38 cellular contexts compared by ENCODE assay signal in the genomic region with DNA sequence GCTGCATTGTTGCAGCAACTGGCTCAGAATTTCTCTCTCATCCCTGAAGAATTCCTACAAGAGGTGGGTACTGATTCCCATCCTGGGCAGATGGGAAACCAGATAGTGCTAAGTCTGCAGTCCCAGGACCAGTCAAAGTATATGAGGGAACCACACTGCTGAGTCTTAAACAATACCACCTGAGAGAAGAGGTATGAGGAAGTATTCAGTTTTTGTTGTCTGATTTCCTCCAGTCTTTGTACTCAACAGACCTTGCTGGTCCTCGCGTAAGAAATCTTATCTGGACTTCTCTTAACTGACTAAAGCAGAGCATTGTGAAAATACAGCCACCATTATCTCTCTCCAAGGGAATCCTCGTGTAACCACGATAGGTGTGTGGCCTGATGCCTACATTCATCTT. TPM values are rescaled to one million over a fixed set of nuclear protein-coding genes. Genes with fewer than 3 reads are reported as not detected.
"Had no signal": no experiment of that assay in that cellular context is flagged by ENCODE, and none has a peak within 500 bp of the region (broad histone marks: within the 10 kb centered on the region; RNA-seq: fewer than 3 reads in every experiment).

No MANE protein-coding gene starts in this region.

- ATAC-seq: activated CD8-positive, alpha-beta memory T cell treated with anti-CD3 and anti-CD28 coated beads, Interleukin-2, amount 10 ng/mL, durations not matched to agents 7 days and 5 days; activated naive CD8-positive, alpha-beta T cell treated with anti-CD3 and anti-CD28 coated beads, Interleukin-2, amount 50 U/mL, for 24 hours; Right ventricle myocardium inferior; SK-N-SH treated with all-trans-retinoic acid at 6 μM for 48 hours; T-cell; T-helper 17 cell had no signal

- H3K4me2 ChIP-seq: PC-9 had no signal

- DNase-seq: activated B cell treated with CpG ODN at 0.5 μM for 24 hours; activated CD4-positive, alpha-beta memory T cell treated with anti-CD3 and anti-CD28 coated beads, Interleukin-2, amount 10 ng/mL, durations not matched to agents 7 days and 5 days; activated CD4-positive, alpha-beta T cell treated with anti-CD3 and anti-CD28 coated beads for 1 hour; activated CD4-positive, alpha-beta T cell treated with anti-CD3 and anti-CD28 coated beads for 48 hours; activated CD8-positive, alpha-beta memory T cell treated with anti-CD3 and anti-CD28 coated beads for 24 hours; activated CD8-positive, alpha-beta memory T cell treated with anti-CD3 and anti-CD28 coated beads, Interleukin-2, amount 10 ng/mL, durations not matched to agents 7 days and 5 days; activated CD8-positive, alpha-beta memory T cell treated with anti-CD3 and anti-CD28 coated beads, Interleukin-2, amount 50 U/mL, for 48 hours; activated effector memory CD4-positive, alpha-beta T cell treated with Interleukin-2 at 50 U/mL for 16 hours; activated naive CD4-positive, alpha-beta T cell treated with anti-CD3 and anti-CD28 coated beads, Interleukin-2, amount 10 ng/mL, durations not matched to agents 7 days and 5 days; activated naive CD8-positive, alpha-beta T cell treated with anti-CD3 and anti-CD28 coated beads, Interleukin-2, amount 50 U/mL, for 24 hours; activated T-cell treated with anti-CD3 and anti-CD28 coated beads, Interleukin-2, amount 50 U/mL, for 48 hours; anterior cingulate cortex; central memory CD4-positive, alpha-beta T cell; NCI-H1092 treated with DMSO at 0.1 percent for 48 hours; NCI-H1417; NCI-H146; NCI-H187; NCI-H2029 treated with DMSO at 0.1 percent for 48 hours; NCI-H2107; NCI-H2171; NCI-H510A; NCI-H526; NCI-H748 treated with DMSO at 0.1 percent for 48 hours; NK-92 treated with Interleukin-12 subunit alpha and Interleukin-12 subunit beta, amount 100 ng/mL, for 24 hours; SIG-M5; T-cell; T-helper 17 cell had no signal

- H3K36me3 Mint-ChIP-seq: activated CD8-positive, alpha-beta memory T cell treated with anti-CD3 and anti-CD28 coated beads, Interleukin-2, amount 10 ng/mL, durations not matched to agents 7 days and 5 days; activated naive CD4-positive, alpha-beta T cell treated with anti-CD3 and anti-CD28 coated beads, Interleukin-2, amount 10 ng/mL, durations not matched to agents 7 days and 5 days; activated naive CD8-positive, alpha-beta T cell; brain; T-cell had no signal

- H3K4me3 ChIP-seq: PC-9 had no signal

- H3K4me3 Mint-ChIP-seq: activated B cell treated with CpG ODN at 0.5 μM for 24 hours; activated CD4-positive, alpha-beta memory T cell treated with anti-CD3 and anti-CD28 coated beads, Interleukin-2, amount 10 ng/mL, durations not matched to agents 7 days and 5 days; activated CD8-positive, alpha-beta memory T cell treated with anti-CD3 and anti-CD28 coated beads, Interleukin-2, amount 10 ng/mL, durations not matched to agents 7 days and 5 days; activated naive CD4-positive, alpha-beta T cell treated with anti-CD3 and anti-CD28 coated beads, Interleukin-2, amount 10 ng/mL, durations not matched to agents 7 days and 5 days; activated naive CD8-positive, alpha-beta T cell; activated naive CD8-positive, alpha-beta T cell treated with anti-CD3 and anti-CD28 coated beads, Interleukin-2, amount 50 U/mL, for 24 hours; brain; T-cell; T-helper 17 cell had no signal

- H2AFZ ChIP-seq: PC-9 had no signal

- H3K27me3 Mint-ChIP-seq: activated naive CD8-positive, alpha-beta T cell treated with anti-CD3 and anti-CD28 coated beads, Interleukin-2, amount 50 U/mL, for 24 hours had no signal

- H3K27ac Mint-ChIP-seq: activated B cell treated with CpG ODN at 0.5 μM for 24 hours; activated CD4-positive, alpha-beta memory T cell treated with anti-CD3 and anti-CD28 coated beads, Interleukin-2, amount 10 ng/mL, durations not matched to agents 7 days and 5 days; activated CD8-positive, alpha-beta memory T cell treated with anti-CD3 and anti-CD28 coated beads, Interleukin-2, amount 10 ng/mL, durations not matched to agents 7 days and 5 days; activated naive CD4-positive, alpha-beta T cell treated with anti-CD3 and anti-CD28 coated beads, Interleukin-2, amount 10 ng/mL, durations not matched to agents 7 days and 5 days; activated naive CD8-positive, alpha-beta T cell; activated naive CD8-positive, alpha-beta T cell treated with anti-CD3 and anti-CD28 coated beads, Interleukin-2, amount 50 U/mL, for 24 hours; brain; T-helper 17 cell had no signal

- H3K27ac ChIP-seq: PC-9, RWPE1, VCaP had no signal

- H3K9me3 Mint-ChIP-seq: activated B cell treated with CpG ODN at 0.5 μM for 24 hours; activated CD4-positive, alpha-beta memory T cell treated with anti-CD3 and anti-CD28 coated beads, Interleukin-2, amount 10 ng/mL, durations not matched to agents 7 days and 5 days; activated naive CD4-positive, alpha-beta T cell treated with anti-CD3 and anti-CD28 coated beads, Interleukin-2, amount 10 ng/mL, durations not matched to agents 7 days and 5 days; activated naive CD8-positive, alpha-beta T cell treated with anti-CD3 and anti-CD28 coated beads, Interleukin-2, amount 50 U/mL, for 24 hours; brain; T-cell had no signal

- FAIRE-seq: RCC 7860 had no signal

- H3K4me1 Mint-ChIP-seq: activated CD4-positive, alpha-beta memory T cell treated with anti-CD3 and anti-CD28 coated beads, Interleukin-2, amount 10 ng/mL, durations not matched to agents 7 days and 5 days; activated CD8-positive, alpha-beta memory T cell treated with anti-CD3 and anti-CD28 coated beads, Interleukin-2, amount 10 ng/mL, durations not matched to agents 7 days and 5 days; activated naive CD4-positive, alpha-beta T cell treated with anti-CD3 and anti-CD28 coated beads, Interleukin-2, amount 10 ng/mL, durations not matched to agents 7 days and 5 days; activated naive CD8-positive, alpha-beta T cell treated with anti-CD3 and anti-CD28 coated beads, Interleukin-2, amount 50 U/mL, for 24 hours; brain; T-cell; T-helper 17 cell had no signal

RNA-seq across cellular contexts. Expression of gene EDDM3A, which starts 3.6 kb away (rescaled TPM):
- total RNA-seq: activated B cell treated with CpG ODN at 0.5 μM for 24 hours; activated CD4-positive, alpha-beta memory T cell treated with anti-CD3 and anti-CD28 coated beads, Interleukin-2, amount 10 ng/mL, durations not matched to agents 7 days and 5 days; activated CD8-positive, alpha-beta memory T cell treated with anti-CD3 and anti-CD28 coated beads, Interleukin-2, amount 10 ng/mL, durations not matched to agents 7 days and 5 days; M059J; OCI-LY7; PC-9; Right ventricle myocardium inferior; SK-MEL-5; T-cell; T-helper 17 cell had no signal

RNA-seq across cellular contexts. Expression of gene EDDM3B, which starts 26.1 kb away (rescaled TPM):
- total RNA-seq: activated B cell treated with CpG ODN at 0.5 μM for 24 hours; activated CD4-positive, alpha-beta memory T cell treated with anti-CD3 and anti-CD28 coated beads, Interleukin-2, amount 10 ng/mL, durations not matched to agents 7 days and 5 days; activated CD8-positive, alpha-beta memory T cell treated with anti-CD3 and anti-CD28 coated beads, Interleukin-2, amount 10 ng/mL, durations not matched to agents 7 days and 5 days; M059J; OCI-LY7; PC-9; Right ventricle myocardium inferior; SK-MEL-5; T-cell; T-helper 17 cell had no signal

RNA-seq across cellular contexts. Expression of gene RNASE6, which starts 38.9 kb away (rescaled TPM):
- total RNA-seq: M059J, PC-9, SK-MEL-5 had no signal

RNA-seq across cellular contexts. Expression of gene ANG, which starts 53.6 kb away (rescaled TPM):
- total RNA-seq: activated B cell treated with CpG ODN at 0.5 μM for 24 hours, OCI-LY7 had no signal

RNA-seq across cellular contexts. Expression of gene RNASE4, which starts 57.8 kb away (rescaled TPM):
- total RNA-seq: OCI-LY7 had no signal
